Comparison of ENCODE assay signal across 16 cellular contexts in the genomic region with DNA sequence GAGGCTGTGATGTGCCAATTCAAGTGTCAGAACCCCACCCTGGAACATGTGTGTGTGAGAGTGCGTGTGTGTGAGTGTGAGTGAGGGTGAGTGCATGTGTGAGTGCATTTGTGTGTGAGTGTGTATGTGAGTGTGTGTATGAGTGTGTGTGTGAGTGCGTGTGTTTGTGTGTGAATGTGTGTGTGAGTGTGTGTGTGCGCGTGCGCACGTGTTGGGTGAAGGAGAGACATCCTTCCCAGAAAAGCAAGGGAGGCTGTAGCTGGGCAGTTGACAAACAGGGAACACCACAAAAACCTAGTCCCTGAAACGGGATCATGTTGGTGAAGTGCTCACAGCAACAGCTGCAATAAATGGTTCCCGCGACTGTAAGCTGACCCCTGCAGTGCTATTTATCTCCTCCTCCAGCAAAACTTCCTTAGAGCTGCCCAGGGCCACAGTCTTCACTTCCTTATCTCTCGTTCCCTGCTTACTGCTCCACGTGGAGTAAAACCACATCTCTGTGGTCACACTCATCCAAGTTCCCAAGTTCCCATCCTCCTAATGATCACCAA. TPM values are rescaled to one million over a fixed set of nuclear protein-coding genes. Genes with fewer than 3 reads are reported as not detected.
DNase-seq lines count a peak whose midpoint lies in the region; ATAC-seq and TF ChIP-seq lines count a peak whose summit lies in the region.
"Had no signal": no experiment of that assay in that cellular context is flagged by ENCODE, and none has a peak within 500 bp of the region (broad histone marks: within the 10 kb centered on the region; RNA-seq: fewer than 3 reads in every experiment).

No MANE protein-coding gene starts in this region.

- no peak overlapping the region for H3K27ac ChIP-seq in HEK293 (ENCODE audit: extremely low read depth, low read depth, low read length)

- peak; percentile 48 for DNase-seq in NCI-H2107 treated with DMSO at 0.1 percent for 48 hours (lab: John Stamatoyannopoulos, UW; ENCODE audit: unreplicated experiment)
- DNase-seq in NCI-H2107 (lab: John Stamatoyannopoulos, UW): no peak
- peak; percentile 56 for DNase-seq in SKM-1 treated with dmso at 0.1 percent for 144 hours (lab: John Stamatoyannopoulos, UW; ENCODE audit: unreplicated experiment)
- peak; percentile 64 for DNase-seq in mesenteric fat pad (ENCODE audit: low spot score)
- no peak for DNase-seq in activated CD4-positive, alpha-beta T cell treated with anti-CD3 and anti-CD28 coated beads, Interleukin-2, amount 50 U/mL, for 1 hour
- no peak for DNase-seq in H4 (ENCODE audit: low spot score)
- DNase-seq: activated CD4-positive, alpha-beta T cell treated with anti-CD3 and anti-CD28 coated beads for 48 hours; activated naive CD4-positive, alpha-beta T cell treated with Interleukin-2 at 50 U/mL for 16 hours; anterior cingulate cortex; CD4-positive, alpha-beta T cell; cerebellar nuclear complex; hippocampal formation; MM.1S; NCI-H2171 treated with DMSO at 0.1 percent for 48 hours had no signal

- CTCF ChIA-PET in HEK293 (lab: Yijun Ruan, JAX): interaction anchor here (1.1 kb wide), 1 partner anchor 13 kb away, joined by 3 read pairs; no protein-coding TSS in a partner anchor

- no peak for ATAC-seq in HG03432 (IDR thresholded peaks at IDR 0.05; ENCODE audit: unreplicated experiment)

- POLR2A ChIA-PET in HEK293 (lab: Yijun Ruan, JAX): no interaction called here

- no peaks in the 10 kb centered on the region for H3K4me1 ChIP-seq in HEK293 (ENCODE audit: control insufficient read depth, insufficient read depth, low read length)

- TF ChIP-seq CTCF in HEK293 (tag by site-specific recombination; IDR thresholded peaks at IDR 0.05): no peak

- no peaks in the 10 kb centered on the region for H3K9me3 ChIP-seq in HEK293 (ENCODE audit: control insufficient read depth, insufficient read depth, low read depth, low read length)

- H3K4me3 ChIP-seq in HEK293 (ENCODE audit: low read depth, low read length): no peak overlapping the region

- H3K36me3 ChIP-seq in HEK293 (ENCODE audit: control insufficient read depth in 2 of 2, insufficient read depth in 1 of 2, low read length in 2 of 2): no peaks in the 10 kb centered on the region

TF ChIP-seq in HEK293, 187 proteins besides CTCF, POLR2A, EP300 and RAD21 (continues in another document):
- TF ChIP-seq OVOL3 (tag by site-specific recombination; IDR thresholded peaks at IDR 0.05): no peak
- 0 out of 2 replicates have a peak, but pooled peaks have one; percentile 36 for TF ChIP-seq ZBTB48 (tag by site-specific recombination; IDR thresholded peaks at IDR 0.05)
- TF ChIP-seq ZNF76 (tag by site-specific recombination; IDR thresholded peaks at IDR 0.05; ENCODE audit: borderline replicate concordance, low read depth): no peak
- TF ChIP-seq ZNF335 (tag by site-specific recombination; conservative IDR thresholded peaks at IDR 0.05): no peak
- 0 out of 2 replicates have a peak, but pooled peaks have one; percentile 11 for TF ChIP-seq SCRT2 (tag by site-specific recombination; IDR thresholded peaks at IDR 0.05)
- TF ChIP-seq ZNF23 (tag by site-specific recombination; IDR thresholded peaks at IDR 0.05; ENCODE audit: borderline replicate concordance): no peak
- TF ChIP-seq ZNF324 (tag by site-specific recombination; IDR thresholded peaks at IDR 0.05): no peak
- TF ChIP-seq, protein P1, sequence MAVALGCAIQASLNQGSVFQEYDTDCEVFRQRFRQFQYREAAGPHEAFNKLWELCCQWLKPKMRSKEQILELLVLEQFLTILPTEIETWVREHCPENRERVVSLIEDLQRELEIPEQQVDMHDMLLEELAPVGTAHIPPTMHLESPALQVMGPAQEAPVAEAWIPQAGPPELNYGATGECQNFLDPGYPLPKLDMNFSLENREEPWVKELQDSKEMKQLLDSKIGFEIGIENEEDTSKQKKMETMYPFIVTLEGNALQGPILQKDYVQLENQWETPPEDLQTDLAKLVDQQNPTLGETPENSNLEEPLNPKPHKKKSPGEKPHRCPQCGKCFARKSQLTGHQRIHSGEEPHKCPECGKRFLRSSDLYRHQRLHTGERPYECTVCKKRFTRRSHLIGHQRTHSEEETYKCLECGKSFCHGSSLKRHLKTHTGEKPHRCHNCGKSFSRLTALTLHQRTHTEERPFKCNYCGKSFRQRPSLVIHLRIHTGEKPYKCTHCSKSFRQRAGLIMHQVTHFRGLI (tag by site-specific recombination; IDR thresholded peaks at IDR 0.05): no peak
- no peak for TF ChIP-seq ZXDB (tag by site-specific recombination; IDR thresholded peaks at IDR 0.05)
- TF ChIP-seq RBAK (tag by site-specific recombination; IDR thresholded peaks at IDR 0.05): no peak
- peak; percentile 80 for TF ChIP-seq ZSCAN4 (tag by site-specific recombination; IDR thresholded peaks at IDR 0.05)
- no peak for TF ChIP-seq ZNF501 (tag by site-specific recombination; IDR thresholded peaks at IDR 0.05)
- TF ChIP-seq, protein P2, sequence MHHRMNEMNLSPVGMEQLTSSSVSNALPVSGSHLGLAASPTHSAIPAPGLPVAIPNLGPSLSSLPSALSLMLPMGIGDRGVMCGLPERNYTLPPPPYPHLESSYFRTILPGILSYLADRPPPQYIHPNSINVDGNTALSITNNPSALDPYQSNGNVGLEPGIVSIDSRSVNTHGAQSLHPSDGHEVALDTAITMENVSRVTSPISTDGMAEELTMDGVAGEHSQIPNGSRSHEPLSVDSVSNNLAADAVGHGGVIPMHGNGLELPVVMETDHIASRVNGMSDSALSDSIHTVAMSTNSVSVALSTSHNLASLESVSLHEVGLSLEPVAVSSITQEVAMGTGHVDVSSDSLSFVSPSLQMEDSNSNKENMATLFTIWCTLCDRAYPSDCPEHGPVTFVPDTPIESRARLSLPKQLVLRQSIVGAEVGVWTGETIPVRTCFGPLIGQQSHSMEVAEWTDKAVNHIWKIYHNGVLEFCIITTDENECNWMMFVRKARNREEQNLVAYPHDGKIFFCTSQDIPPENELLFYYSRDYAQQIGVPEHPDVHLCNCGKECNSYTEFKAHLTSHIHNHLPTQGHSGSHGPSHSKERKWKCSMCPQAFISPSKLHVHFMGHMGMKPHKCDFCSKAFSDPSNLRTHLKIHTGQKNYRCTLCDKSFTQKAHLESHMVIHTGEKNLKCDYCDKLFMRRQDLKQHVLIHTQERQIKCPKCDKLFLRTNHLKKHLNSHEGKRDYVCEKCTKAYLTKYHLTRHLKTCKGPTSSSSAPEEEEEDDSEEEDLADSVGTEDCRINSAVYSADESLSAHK (tag by site-specific recombination; IDR thresholded peaks at IDR 0.05): no peak
- TF ChIP-seq ZNF561 (tag by site-specific recombination; IDR thresholded peaks at IDR 0.05; ENCODE audit: borderline replicate concordance): no peak
- TF ChIP-seq KLF1 (tag by site-specific recombination; IDR thresholded peaks at IDR 0.05): no peak
- TF ChIP-seq ZNF248 (tag by site-specific recombination; IDR thresholded peaks at IDR 0.05): no peak
- TF ChIP-seq TSHZ1 (tag by site-specific recombination; IDR thresholded peaks at IDR 0.05; ENCODE audit: borderline replicate concordance): no peak
- no peak for TF ChIP-seq ZNF514 (tag by site-specific recombination; IDR thresholded peaks at IDR 0.05)

RNA-seq across cellular contexts. Expression of gene RPL38, which starts 40.1 kb away (rescaled TPM):
- total RNA-seq in mesenteric fat pad: 642 TPM
- total RNA-seq in H4 (2014; rRNA removed; shearing (Covaris generic)): 583 and 762 TPM in 2 replicates

RNA-seq across cellular contexts. Expression of gene TTYH2, which starts 50.0 kb away (rescaled TPM):
- 5.6 TPM for total RNA-seq in mesenteric fat pad
- total RNA-seq in H4 (2014; rRNA removed; shearing (Covaris generic)): 3.0 and 9.3 TPM in 2 replicates

Comparison
In these comparisons a context has a peak if more than half of its experiments do, and no peak if none do; other contexts are left out.
1. DNase-seq: peak in NCI-H2107 treated with DMSO at 0.1 percent for 48 hours (single experiment), SKM-1 treated with dmso at 0.1 percent for 144 hours (single experiment) and mesenteric fat pad (single experiment); none in NCI-H2107 (single experiment), activated CD4-positive, alpha-beta T cell treated with anti-CD3 and anti-CD28 coated beads, Interleukin-2, amount 50 U/mL, for 1 hour (single experiment) and H4 (single experiment).